1 cellular context compared by ENCODE assay signal in the genomic region with DNA sequence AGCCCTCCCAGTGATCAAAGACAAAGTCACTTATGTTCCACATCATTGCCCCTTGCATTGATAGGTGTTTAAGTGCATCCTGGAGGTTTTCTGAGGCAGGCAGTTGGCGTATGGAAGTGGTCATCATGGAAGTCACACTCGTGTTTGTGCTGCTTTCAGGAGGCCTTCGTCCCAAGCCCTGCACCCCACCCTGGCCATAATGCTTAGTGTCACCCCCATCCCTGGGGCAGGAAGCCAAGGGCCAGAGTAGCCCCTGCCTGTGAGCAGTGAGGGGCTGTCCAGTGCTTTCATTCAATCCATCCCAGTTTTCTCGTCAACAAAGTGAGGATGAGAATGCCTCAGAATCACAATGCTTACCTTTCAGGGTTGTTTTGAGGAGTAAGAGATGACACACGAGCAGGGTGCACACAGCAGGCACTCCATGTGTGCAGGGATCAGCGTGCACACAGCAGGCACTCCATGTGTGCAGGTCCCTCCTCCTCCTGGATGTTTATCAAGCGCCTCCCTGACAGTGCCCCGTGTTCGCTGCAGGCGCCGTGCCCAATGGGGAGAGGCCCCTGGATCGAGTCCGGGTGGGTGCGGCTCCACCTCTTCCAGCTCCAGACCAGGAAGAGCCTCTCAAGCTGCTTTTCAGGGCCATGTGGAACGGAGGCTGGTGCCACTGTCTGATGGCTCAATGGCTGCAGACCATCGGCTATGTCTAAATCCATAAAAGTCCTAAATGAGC.
TF ChIP-seq lines count a peak whose summit lies in the region.

No MANE protein-coding gene starts in this region.

TF ChIP-seq in K562, 482 proteins besides CTCF, POLR2A, EP300 and RAD21 (continued from another document):
- no peak for TF ChIP-seq JUN (IDR thresholded peaks at IDR 0.05; ENCODE audit: borderline replicate concordance, low read depth, low read length)
- no peak for TF ChIP-seq JUN (CRISPR knock-in tag; IDR thresholded peaks at IDR 0.05; ENCODE audit: borderline replicate concordance)
- TF ChIP-seq SMARCA5 (IDR thresholded peaks at IDR 0.05), result peak; percentile 56; the same call in 1 of the 2 replicates
- TF ChIP-seq BCOR (IDR thresholded peaks at IDR 0.05), result peak; percentile 63; the same call in 1 of the 2 replicates
- TF ChIP-seq ZNF740 (CRISPR knock-in tag; IDR thresholded peaks at IDR 0.05), result no peak
- TF ChIP-seq ZNF740 (tag; IDR thresholded peaks at IDR 0.05), result no peak
- peak in 1 of 2 experiments; percentile 54; a peak in 1 of 4 replicates for TF ChIP-seq KDM1A (IDR thresholded peaks at IDR 0.05)
- no peak for TF ChIP-seq PURB (CRISPR knock-in tag; IDR thresholded peaks at IDR 0.05; ENCODE audit: low read depth)
- no peak for TF ChIP-seq THRAP3 (IDR thresholded peaks at IDR 0.05; ENCODE audit: borderline replicate concordance)
- 0 out of 2 replicates have a peak, but pooled peaks have one; percentile 25 for TF ChIP-seq CBX1 (IDR thresholded peaks at IDR 0.05; ENCODE audit: low read depth)
- peak; percentile 35; the same call in 1 of the 2 replicates for TF ChIP-seq CBFB (CRISPR knock-in tag; IDR thresholded peaks at IDR 0.05)
- no peak for TF ChIP-seq ZNF140 (CRISPR knock-in tag; IDR thresholded peaks at IDR 0.05)
- no peak for TF ChIP-seq ZNF57 (CRISPR knock-in tag; IDR thresholded peaks at IDR 0.05)
- TF ChIP-seq, protein P1, sequence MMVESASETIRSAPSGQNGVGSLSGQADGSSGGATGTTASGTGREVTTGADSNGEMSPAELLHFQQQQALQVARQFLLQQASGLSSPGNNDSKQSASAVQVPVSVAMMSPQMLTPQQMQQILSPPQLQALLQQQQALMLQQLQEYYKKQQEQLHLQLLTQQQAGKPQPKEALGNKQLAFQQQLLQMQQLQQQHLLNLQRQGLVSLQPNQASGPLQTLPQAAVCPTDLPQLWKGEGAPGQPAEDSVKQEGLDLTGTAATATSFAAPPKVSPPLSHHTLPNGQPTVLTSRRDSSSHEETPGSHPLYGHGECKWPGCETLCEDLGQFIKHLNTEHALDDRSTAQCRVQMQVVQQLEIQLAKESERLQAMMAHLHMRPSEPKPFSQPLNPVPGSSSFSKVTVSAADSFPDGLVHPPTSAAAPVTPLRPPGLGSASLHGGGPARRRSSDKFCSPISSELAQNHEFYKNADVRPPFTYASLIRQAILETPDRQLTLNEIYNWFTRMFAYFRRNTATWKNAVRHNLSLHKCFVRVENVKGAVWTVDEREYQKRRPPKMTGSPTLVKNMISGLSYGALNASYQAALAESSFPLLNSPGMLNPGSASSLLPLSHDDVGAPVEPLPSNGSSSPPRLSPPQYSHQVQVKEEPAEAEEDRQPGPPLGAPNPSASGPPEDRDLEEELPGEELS (CRISPR knock-in tag; IDR thresholded peaks at IDR 0.05; ENCODE audit: borderline replicate concordance), result no peak
- TF ChIP-seq RCOR1 (IDR thresholded peaks at IDR 0.05; ENCODE audit: borderline replicate concordance in 1 of 2, low read depth in 2 of 2, low read length in 2 of 2), result peak in 1 of 2 experiments; percentile 34; a peak in 1 of 4 replicates
- TF ChIP-seq LCOR (CRISPR knock-in tag; IDR thresholded peaks at IDR 0.05), result no peak
- TF ChIP-seq ESRRB (CRISPR knock-in tag; IDR thresholded peaks at IDR 0.05; ENCODE audit: borderline replicate concordance), result no peak
- TF ChIP-seq, protein P2, sequence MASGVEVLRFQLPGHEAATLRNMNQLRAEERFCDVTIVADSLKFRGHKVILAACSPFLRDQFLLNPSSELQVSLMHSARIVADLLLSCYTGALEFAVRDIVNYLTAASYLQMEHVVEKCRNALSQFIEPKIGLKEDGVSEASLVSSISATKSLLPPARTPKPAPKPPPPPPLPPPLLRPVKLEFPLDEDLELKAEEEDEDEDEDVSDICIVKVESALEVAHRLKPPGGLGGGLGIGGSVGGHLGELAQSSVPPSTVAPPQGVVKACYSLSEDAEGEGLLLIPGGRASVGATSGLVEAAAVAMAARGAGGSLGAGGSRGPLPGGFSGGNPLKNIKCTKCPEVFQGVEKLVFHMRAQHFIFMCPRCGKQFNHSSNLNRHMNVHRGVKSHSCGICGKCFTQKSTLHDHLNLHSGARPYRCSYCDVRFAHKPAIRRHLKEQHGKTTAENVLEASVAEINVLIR (CRISPR knock-in tag; IDR thresholded peaks at IDR 0.05), result no peak
- TF ChIP-seq NR2F6 (CRISPR knock-in tag; IDR thresholded peaks at IDR 0.05), result no peak
- TF ChIP-seq ZKSCAN8 (CRISPR knock-in tag; IDR thresholded peaks at IDR 0.05), result peak; percentile 100
- no peak for TF ChIP-seq ZNF3 (CRISPR knock-in tag; IDR thresholded peaks at IDR 0.05)
- TF ChIP-seq MECOM (CRISPR knock-in tag; IDR thresholded peaks at IDR 0.05), result no peak
- TF ChIP-seq ZNF445 (CRISPR knock-in tag; IDR thresholded peaks at IDR 0.05; ENCODE audit: low read depth), result no peak
- no peak for TF ChIP-seq PBX2 (CRISPR knock-in tag; IDR thresholded peaks at IDR 0.05; ENCODE audit: low read depth)
- no peak for TF ChIP-seq PBX2 (tag; conservative IDR thresholded peaks at IDR 0.05; ENCODE audit: low read depth)
- no peak for TF ChIP-seq ZNF253 (CRISPR knock-in tag; conservative IDR thresholded peaks at IDR 0.05)
- no peak for TF ChIP-seq SIRT6 (IDR thresholded peaks at IDR 0.05; ENCODE audit: low read depth, low read length)
- no peak for TF ChIP-seq ZBTB8A (IDR thresholded peaks at IDR 0.05; ENCODE audit: partially characterized antibody)
- TF ChIP-seq TCF7L2 (IDR thresholded peaks at IDR 0.05; ENCODE audit: low read depth, low read length), result no peak
- TF ChIP-seq SMARCB1 (IDR thresholded peaks at IDR 0.05; ENCODE audit: insufficient read length, low read depth), result no peak
- no peak for TF ChIP-seq MCM7 (IDR thresholded peaks at IDR 0.05)
- TF ChIP-seq CREB1 (IDR thresholded peaks at IDR 0.05), result no peak
- no peak for TF ChIP-seq CREB1 (CRISPR knock-in tag; IDR thresholded peaks at IDR 0.05)
- TF ChIP-seq ZC3H11A (IDR thresholded peaks at IDR 0.05; ENCODE audit: low read depth, low read length), result no peak
- TF ChIP-seq ZNF778 (CRISPR knock-in tag; IDR thresholded peaks at IDR 0.05), result no peak
- no peak for TF ChIP-seq SREBF2 (CRISPR knock-in tag; IDR thresholded peaks at IDR 0.05)
- TF ChIP-seq ZNF449 (CRISPR knock-in tag; IDR thresholded peaks at IDR 0.05), result no peak
